26 cellular contexts compared by ENCODE assay signal in genomic region chr2:224716201-224716600, GRCh38. TPM values are rescaled to one million over a fixed set of nuclear protein-coding genes. Genes with fewer than 3 reads are reported as not detected.
"Had no signal": no experiment of that assay in that cellular context is flagged by ENCODE, and none has a peak within 500 bp of the region (broad histone marks: within the 10 kb centered on the region; RNA-seq: fewer than 3 reads in every experiment).

A gene with protein sequence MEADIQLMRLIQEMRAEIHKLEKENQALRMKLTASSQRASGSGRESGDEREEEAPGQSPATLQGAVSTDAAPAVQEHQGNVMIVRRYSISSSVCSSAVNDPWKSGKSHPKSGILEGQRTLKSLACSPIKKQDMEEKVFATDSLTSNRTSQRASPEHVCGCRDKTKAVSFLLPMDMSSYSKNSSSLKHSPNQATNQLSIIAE (minus strand): TSS chr2:224716365. CDS start chr2:224716365, 0 bp downstream.

- H3K27me3 ChIP-seq: heart right ventricle, right lobe of liver, tibial artery, upper lobe of left lung, uterus had no signal

- H3K27ac Mint-ChIP-seq: natural killer cell treated with Interleukin-12 subunit alpha and Interleukin-12 subunit beta and Interleukin-15 and Interleukin-18, amount 100 ng/mL, for 72 hours; stimulated activated memory B cell treated with anti-CD40 and anti-IgM and Interleukin-4, amounts not matched to agents 10 μg/mL and 1 μg/mL and 100 μg/mL, for 72 hours; stimulated activated naive CD8-positive, alpha-beta T cell treated with anti-CD3 and anti-CD28 coated beads, Interleukin-15, Interleukin-2, amounts not matched to agents 100 ng/mL and 50 ng/mL, for 24 hours had no signal

- DNase-seq: cortex of kidney; dorsolateral prefrontal cortex; effector CD8-positive, alpha-beta T cell; heart right ventricle; islet precursor cell; mammary epithelial cell; mucosa of descending colon; psoas muscle; retina; right lobe of liver; stimulated activated CD4-positive, alpha-beta T cell treated with anti-CD3 and anti-CD28 coated beads, Interleukin-15, amount 100 ng/mL, for 24 hours; stimulated activated CD4-positive, alpha-beta T cell treated with anti-CD3 and anti-CD28 coated beads, Interleukin-1b, Interleukin-23, amount 100 ng/mL, for 48 hours; stimulated activated CD4-positive, alpha-beta T cell treated with anti-CD3 and anti-CD28 coated beads, Interleukin-4, amount 100 ng/mL, for 24 hours; tibial artery; upper lobe of left lung; uterus had no signal

- ATAC-seq: esophagus mucosa; heart right ventricle; left lobe of liver; mucosa of descending colon; stimulated activated memory B cell treated with anti-CD40 and anti-IgM and Interleukin-4, amounts not matched to agents 10 μg/mL and 1 μg/mL and 100 μg/mL, for 72 hours had no signal

- H3K36me3 Mint-ChIP-seq: natural killer cell treated with Interleukin-12 subunit alpha and Interleukin-12 subunit beta and Interleukin-15 and Interleukin-18, amount 100 ng/mL, for 72 hours; stimulated activated memory B cell treated with anti-CD40 and anti-IgM and Interleukin-4, amounts not matched to agents 10 μg/mL and 1 μg/mL and 100 μg/mL, for 72 hours had no signal

- H3K4me1 ChIP-seq: heart right ventricle, psoas muscle, tibial artery, upper lobe of left lung, uterus had no signal

- H3K27ac ChIP-seq: dorsolateral prefrontal cortex, heart right ventricle, psoas muscle, right lobe of liver, tibial artery, upper lobe of left lung, uterus had no signal

- H3K4me3 Mint-ChIP-seq: natural killer cell treated with Interleukin-12 subunit alpha and Interleukin-12 subunit beta and Interleukin-15 and Interleukin-18, amount 100 ng/mL, for 72 hours; stimulated activated memory B cell treated with anti-CD40 and anti-IgM and Interleukin-4, amounts not matched to agents 10 μg/mL and 1 μg/mL and 100 μg/mL, for 72 hours; stimulated activated naive CD8-positive, alpha-beta T cell treated with anti-CD3 and anti-CD28 coated beads, Interleukin-15, Interleukin-2, amounts not matched to agents 100 ng/mL and 50 ng/mL, for 24 hours had no signal

- H3K36me3 ChIP-seq: heart right ventricle, right lobe of liver, tibial artery, upper lobe of left lung, uterus had no signal

- H3K4me1 Mint-ChIP-seq: stimulated activated memory B cell treated with anti-CD40 and anti-IgM and Interleukin-4, amounts not matched to agents 10 μg/mL and 1 μg/mL and 100 μg/mL, for 72 hours had no signal

- H3K4me3 ChIP-seq: dorsolateral prefrontal cortex, heart right ventricle, mucosa of descending colon, psoas muscle, right lobe of liver, tibial artery, upper lobe of left lung, uterus had no signal

- H3K9me3 ChIP-seq: mucosa of descending colon, psoas muscle, right lobe of liver, tibial artery, upper lobe of left lung, uterus had no signal

- H3K9me3 Mint-ChIP-seq: natural killer cell treated with Interleukin-12 subunit alpha and Interleukin-12 subunit beta and Interleukin-15 and Interleukin-18, amount 100 ng/mL, for 72 hours; stimulated activated naive CD8-positive, alpha-beta T cell treated with anti-CD3 and anti-CD28 coated beads, Interleukin-15, Interleukin-2, amounts not matched to agents 100 ng/mL and 50 ng/mL, for 24 hours had no signal

- H3K27me3 Mint-ChIP-seq: stimulated activated memory B cell treated with anti-CD40 and anti-IgM and Interleukin-4, amounts not matched to agents 10 μg/mL and 1 μg/mL and 100 μg/mL, for 72 hours had no signal

RNA-seq across cellular contexts. Expression of the gene that starts here (rescaled TPM):
- total RNA-seq: dorsolateral prefrontal cortex; esophagus mucosa; fibroblast of lung; frontal cortex; heart right ventricle; left lobe of liver; lower leg skin; mammary epithelial cell; mucosa of descending colon; natural killer cell treated with Interleukin-12 subunit alpha and Interleukin-12 subunit beta and Interleukin-15 and Interleukin-18, amount 100 ng/mL, for 72 hours; omental fat pad; right lobe of liver; temporal lobe; upper lobe of left lung; uterus had no signal
- polyA plus RNA-seq: fibroblast of lung, heart right ventricle, mammary epithelial cell, psoas muscle had no signal
